8 cellular contexts compared by ENCODE assay signal in genomic region chr19:48806518-48806817, GRCh38. TPM values are rescaled to one million over a fixed set of nuclear protein-coding genes. Genes with fewer than 3 reads are reported as not detected.
DNase-seq lines count a peak whose midpoint lies in the region; ATAC-seq and TF ChIP-seq lines count a peak whose summit lies in the region.
"Had no signal": no experiment of that assay in that cellular context is flagged by ENCODE, and none has a peak within 500 bp of the region (broad histone marks: within the 10 kb centered on the region; RNA-seq: fewer than 3 reads in every experiment).

No MANE protein-coding gene starts in this region.

- H3K4me1 Mint-ChIP-seq in brain = peaks cover 57% of the 10 kb centered on the region

- no peaks in the 10 kb centered on the region for H3K36me3 Mint-ChIP-seq in brain

- H3K27me3 Mint-ChIP-seq in brain = peaks cover 9% of the 10 kb centered on the region
- H3K27me3 Mint-ChIP-seq: stimulated activated naive B cell treated with anti-CD40 and anti-IgM and Interleukin-4, amounts not matched to agents 10 μg/mL and 1 μg/mL and 100 μg/mL, for 72 hours had no signal

- peak; percentile 73 for DNase-seq in activated effector memory CD4-positive, alpha-beta T cell treated with anti-CD3 and anti-CD28 coated beads, Interleukin-2, amount 50 U/mL, for 16 hours
- no peak for DNase-seq in activated effector memory CD4-positive, alpha-beta T cell treated with Interleukin-2 at 50 U/mL for 16 hours
- DNase-seq in superior temporal gyrus (ENCODE audit: extremely low spot score) = peak; percentile 82
- DNase-seq: stimulated activated naive B cell treated with anti-CD40 and anti-IgM and Interleukin-4, amounts not matched to agents 10 μg/mL and 1 μg/mL and 100 μg/mL, for 72 hours had no signal

- H3K27ac Mint-ChIP-seq in brain = peak overlapping the region; percentile 68 to 93 (median 89)
- H3K27ac Mint-ChIP-seq: stimulated activated naive B cell treated with anti-CD40 and anti-IgM and Interleukin-4, amounts not matched to agents 10 μg/mL and 1 μg/mL and 100 μg/mL, for 72 hours had no signal

- ATAC-seq in HG02981 (IDR thresholded peaks at IDR 0.05; ENCODE audit: unreplicated experiment) (no peak), HG03039 (IDR thresholded peaks at IDR 0.05; ENCODE audit: unreplicated experiment) (no peak)

- H3K9me3 Mint-ChIP-seq in brain = peaks cover 0 to 2% (median 0%) of the 10 kb centered on the region in 5 experiments
- H3K9me3 Mint-ChIP-seq: stimulated activated naive B cell treated with anti-CD40 and anti-IgM and Interleukin-4, amounts not matched to agents 10 μg/mL and 1 μg/mL and 100 μg/mL, for 72 hours had no signal

- H3K4me3 Mint-ChIP-seq in brain = peak overlapping the region in 4 of 5 experiments; percentile 62 to 85 (median 65)
- H3K4me3 Mint-ChIP-seq: stimulated activated naive B cell treated with anti-CD40 and anti-IgM and Interleukin-4, amounts not matched to agents 10 μg/mL and 1 μg/mL and 100 μg/mL, for 72 hours had no signal

- TF ChIP-seq CTCF in brain (conservative IDR thresholded peaks at IDR 0.05) = no peak

RNA-seq across cellular contexts. Expression of gene BCAT2, which starts 4.4 kb away (rescaled TPM):
- polyA plus RNA-seq in brain (ENCODE audit: insufficient read depth, low read depth, low replicate concordance) = 64.9 TPM

RNA-seq across cellular contexts. Expression of gene HSD17B14, which starts 29.8 kb away (rescaled TPM):
- 44.7 TPM for polyA plus RNA-seq in brain (ENCODE audit: insufficient read depth, low read depth, low replicate concordance)

RNA-seq across cellular contexts. Expression of gene FGF21, which starts 51.1 kb away (rescaled TPM):
- polyA plus RNA-seq in brain (ENCODE audit: insufficient read depth, low read depth, low replicate concordance) = 3.6 TPM
- polyA plus RNA-seq: keratinocyte had no signal

RNA-seq across cellular contexts. Expression of gene FUT1, which starts 54.0 kb away (rescaled TPM):
- polyA plus RNA-seq in brain (ENCODE audit: insufficient read depth, low read depth, low replicate concordance) = 7.9 TPM

RNA-seq across cellular contexts. Expression of gene IZUMO1, which starts 59.8 kb away (rescaled TPM):
- 0.20 TPM for polyA plus RNA-seq in brain (ENCODE audit: insufficient read depth, low read depth, low replicate concordance)
